21 cellular contexts compared by ENCODE assay signal in genomic region chrX:128769511-128769910, GRCh38.
"Had no signal": no experiment of that assay in that cellular context is flagged by ENCODE, and none has a peak within 500 bp of the region (broad histone marks: within the 10 kb centered on the region; RNA-seq: fewer than 3 reads in every experiment).

No MANE protein-coding gene starts in this region.

- DNase-seq: activated CD4-positive, alpha-beta T cell treated with anti-CD3 and anti-CD28 coated beads, Interleukin-2, amount 10 ng/mL, durations not matched to agents 24 days and 14 days; activated CD4-positive, CD25-positive, alpha-beta regulatory T cell treated with anti-CD3 and anti-CD28 coated beads, Interleukin-2, amount 50 U/mL, for 72 hours; activated CD8-positive, alpha-beta T cell treated with anti-CD3 and anti-CD28 coated beads for 36 hours; activated naive CD8-positive, alpha-beta T cell treated with anti-CD3 and anti-CD28 coated beads, Interleukin-2, amount 50 U/mL, for 24 hours; activated T-cell treated with anti-CD3 and anti-CD28 coated beads, Interleukin-2, amount 50 U/mL, for 48 hours; colonic mucosa; effector CD8-positive, alpha-beta T cell; foreskin fibroblast; heart right ventricle; left ventricle myocardium superior; naive thymus-derived CD8-positive, alpha-beta T cell; stimulated activated CD4-positive, alpha-beta T cell treated with anti-CD3 and anti-CD28 coated beads, Interleukin-15, amount 100 ng/mL, for 24 hours; stimulated activated naive CD4-positive, alpha-beta T cell; T-helper 17 cell; T1000; tibial artery; upper lobe of right lung had no signal

- H3K27ac Mint-ChIP-seq: activated CD4-positive, alpha-beta T cell treated with anti-CD3 and anti-CD28 coated beads, Interleukin-2, amount 10 ng/mL, durations not matched to agents 24 days and 14 days; activated CD8-positive, alpha-beta T cell treated with anti-CD3 and anti-CD28 coated beads for 36 hours; activated naive CD4-positive, alpha-beta T cell treated with anti-CD3 and anti-CD28 coated beads, Interleukin-2, amount 50 U/mL, for 24 hours; activated naive CD8-positive, alpha-beta T cell treated with anti-CD3 and anti-CD28 coated beads, Interleukin-2, amount 50 U/mL, for 24 hours; activated T-helper 2 cell treated with anti-CD3 and anti-CD28 coated beads, Interferon-gamma antibody, Interleukin-2, Interleukin-4, amounts not matched to agents 10 μg/mL and 5 μg/mL and 100 μg/mL, durations not matched to agents 14 hours and 24 hours and 36 hours; mesothelial cell of epicardium; naive thymus-derived CD8-positive, alpha-beta T cell; T-helper 17 cell had no signal

- H3K27me3 Mint-ChIP-seq: activated CD4-positive, alpha-beta T cell treated with anti-CD3 and anti-CD28 coated beads, Interleukin-2, amount 10 ng/mL, durations not matched to agents 24 days and 14 days; activated CD8-positive, alpha-beta T cell treated with anti-CD3 and anti-CD28 coated beads for 36 hours; activated naive CD4-positive, alpha-beta T cell treated with anti-CD3 and anti-CD28 coated beads, Interleukin-2, amount 50 U/mL, for 24 hours; activated naive CD8-positive, alpha-beta T cell treated with anti-CD3 and anti-CD28 coated beads, Interleukin-2, amount 50 U/mL, for 24 hours; T-helper 17 cell had no signal

- ATAC-seq: activated CD8-positive, alpha-beta T cell treated with anti-CD3 and anti-CD28 coated beads for 36 hours; activated naive CD8-positive, alpha-beta T cell treated with anti-CD3 and anti-CD28 coated beads, Interleukin-2, amount 50 U/mL, for 24 hours; heart right ventricle; left ventricle myocardium superior; naive thymus-derived CD8-positive, alpha-beta T cell; T-helper 17 cell; upper lobe of right lung had no signal

- H3K4me3 Mint-ChIP-seq: activated CD4-positive, alpha-beta T cell treated with anti-CD3 and anti-CD28 coated beads, Interleukin-2, amount 10 ng/mL, durations not matched to agents 24 days and 14 days; activated CD8-positive, alpha-beta T cell treated with anti-CD3 and anti-CD28 coated beads for 36 hours; activated naive CD4-positive, alpha-beta T cell treated with anti-CD3 and anti-CD28 coated beads, Interleukin-2, amount 50 U/mL, for 24 hours; activated naive CD8-positive, alpha-beta T cell treated with anti-CD3 and anti-CD28 coated beads, Interleukin-2, amount 50 U/mL, for 24 hours; mesothelial cell of epicardium; naive thymus-derived CD8-positive, alpha-beta T cell; neural crest cell; T-helper 17 cell had no signal

- H3K9me3 Mint-ChIP-seq: activated CD8-positive, alpha-beta T cell treated with anti-CD3 and anti-CD28 coated beads for 36 hours; activated T-helper 2 cell treated with anti-CD3 and anti-CD28 coated beads, Interferon-gamma antibody, Interleukin-2, Interleukin-4, amounts not matched to agents 10 μg/mL and 5 μg/mL and 100 μg/mL, durations not matched to agents 14 hours and 24 hours and 36 hours had no signal

- H3K36me3 Mint-ChIP-seq: activated naive CD4-positive, alpha-beta T cell treated with anti-CD3 and anti-CD28 coated beads, Interleukin-2, amount 50 U/mL, for 24 hours; mesothelial cell of epicardium; naive thymus-derived CD8-positive, alpha-beta T cell had no signal

- H3K4me1 Mint-ChIP-seq: activated CD4-positive, alpha-beta T cell treated with anti-CD3 and anti-CD28 coated beads, Interleukin-2, amount 10 ng/mL, durations not matched to agents 24 days and 14 days; activated naive CD4-positive, alpha-beta T cell treated with anti-CD3 and anti-CD28 coated beads, Interleukin-2, amount 50 U/mL, for 24 hours; activated naive CD8-positive, alpha-beta T cell treated with anti-CD3 and anti-CD28 coated beads, Interleukin-2, amount 50 U/mL, for 24 hours; mesothelial cell of epicardium; naive thymus-derived CD8-positive, alpha-beta T cell; neural crest cell; T-helper 17 cell had no signal
